Comparison of ENCODE assay signal across 30 cellular contexts in genomic region chr20:32064667-32065066, GRCh38. TPM values are rescaled to one million over a fixed set of nuclear protein-coding genes. Genes with fewer than 3 reads are reported as not detected.
A peak's percentile ranks its signal among the peaks of the same experiment; 100 is the strongest.
DNase-seq lines count a peak whose midpoint lies in the region; ATAC-seq and TF ChIP-seq lines count a peak whose summit lies in the region.
"Had no signal": no experiment of that assay in that cellular context is flagged by ENCODE, and none has a peak within 500 bp of the region (broad histone marks: within the 10 kb centered on the region; RNA-seq: fewer than 3 reads in every experiment).

No MANE protein-coding gene starts in this region.

- intact Hi-C loops in left ventricle myocardium superior (cut with micrococcal nuclease) (no loop called here), Right ventricle myocardium inferior (cut with DNase I) (no loop called here), Caco-2 (cut with micrococcal nuclease; ENCODE audit: unreplicated experiment) (no loop called here)

- H3K9me3 Mint-ChIP-seq in Caco-2 (ENCODE audit: unreplicated experiment), result no peaks in the 10 kb centered on the region
- H3K9me3 Mint-ChIP-seq: activated CD4-positive, alpha-beta T cell treated with anti-CD3 and anti-CD28 coated beads, Interleukin-2, amount 10 ng/mL, durations not matched to agents 7 days and 5 days; activated naive CD4-positive, alpha-beta T cell treated with anti-CD3 and anti-CD28 coated beads, Interleukin-2, amount 50 U/mL, for 72 hours; activated T-helper 1 cell treated with anti-CD3 and anti-CD28 coated beads, Interleukin-12 subunit alpha, Interleukin-12 subunit beta, Interleukin-2, Interleukin-4 antibody, amounts not matched to agents 30 ng/mL and 10 ng/mL and 1 ng/mL, durations not matched to agents 14 hours and 24 hours and 36 hours; endodermal cell; immature natural killer cell had no signal

- no peak overlapping the region for H3K4me3 ChIP-seq in Caco-2 (ENCODE audit: low read depth, low read length)
- H3K4me3 ChIP-seq: cardiac muscle cell, esophagus squamous epithelium, gastroesophageal sphincter, GM23248 had no signal

- no peaks in the 10 kb centered on the region for H3K4me1 ChIP-seq in Caco-2
- H3K4me1 ChIP-seq: esophagus squamous epithelium, gastroesophageal sphincter had no signal

- POLR2A ChIA-PET in Caco-2 (lab: Charles Lee), result no interaction called here

- CTCF ChIA-PET in Caco-2 (lab: Charles Lee), result interaction anchor here (0.7 kb wide), 1 partner anchor 47 kb away, joined by 3 read pairs; no protein-coding TSS in a partner anchor

- no peaks in the 10 kb centered on the region for H3K9me3 ChIP-seq in Caco-2
- H3K9me3 ChIP-seq: esophagus squamous epithelium, gastroesophageal sphincter had no signal

- no peak for TF ChIP-seq CTCF in Caco-2 (IDR thresholded peaks at IDR 0.05; ENCODE audit: insufficient read depth in 1 of 2, low read depth in 1 of 2, low read length in 1 of 2, severe bottlenecking in 1 of 2, unreplicated experiment in 1 of 2)

- no peak overlapping the region for H3K4me3 Mint-ChIP-seq in Caco-2 (ENCODE audit: unreplicated experiment)
- H3K4me3 Mint-ChIP-seq: activated CD4-positive, alpha-beta T cell treated with anti-CD3 and anti-CD28 coated beads, Interleukin-2, amount 10 ng/mL, durations not matched to agents 7 days and 5 days; activated T-helper 1 cell treated with anti-CD3 and anti-CD28 coated beads, Interleukin-12 subunit alpha, Interleukin-12 subunit beta, Interleukin-2, Interleukin-4 antibody, amounts not matched to agents 30 ng/mL and 10 ng/mL and 1 ng/mL, durations not matched to agents 14 hours and 24 hours and 36 hours; endodermal cell; immature natural killer cell; nephron had no signal

- H3K4me1 Mint-ChIP-seq in Caco-2 (ENCODE audit: low read depth, unreplicated experiment), result no peaks in the 10 kb centered on the region
- H3K4me1 Mint-ChIP-seq: endodermal cell, immature natural killer cell, nephron had no signal

- DNase-seq in left ventricle myocardium superior, result no peak
- no peak for DNase-seq in Right ventricle myocardium inferior (ENCODE audit: missing footprints)
- no peak for DNase-seq in left lobe of liver (ENCODE audit: low spot score)
- DNase-seq in Caco-2, result no peak
- DNase-seq in NCI-H82 treated with DMSO at 0.1 percent for 48 hours (lab: John Stamatoyannopoulos, UW; ENCODE audit: unreplicated experiment), result no peak
- DNase-seq in activated CD8-positive, alpha-beta memory T cell treated with anti-CD3 and anti-CD28 coated beads, Interleukin-2, amount 50 U/mL, for 4 hours, result no peak
- DNase-seq: 8988T; activated CD4-positive, alpha-beta T cell treated with anti-CD3 and anti-CD28 coated beads, Interleukin-2, amount 10 ng/mL, durations not matched to agents 7 days and 5 days; anterior cingulate cortex; cortex of kidney; endodermal cell; esophagus squamous epithelium; GF-D8; GM23248; hippocampal formation; immature natural killer cell; Kasumi-1; NCI-H1694 treated with DMSO at 0.1 percent for 48 hours; NCI-H524 treated with DMSO at 0.1 percent for 48 hours; trophoblast cell; WERI-Rb-1 had no signal

- no peaks in the 10 kb centered on the region for H3K36me3 ChIP-seq in Caco-2 (ENCODE audit: control insufficient read depth, insufficient read depth, low read length)
- H3K36me3 ChIP-seq: cardiac muscle cell, esophagus squamous epithelium, gastroesophageal sphincter, WERI-Rb-1 had no signal

- ATAC-seq in left ventricle myocardium superior (peak; percentile 26), Right ventricle myocardium inferior (no peak), HG02798 (IDR thresholded peaks at IDR 0.05; ENCODE audit: poor library complexity, unreplicated experiment) (peak; percentile 29), left lobe of liver (peak; percentile 34), HG02759 (IDR thresholded peaks at IDR 0.05; ENCODE audit: unreplicated experiment) (no peak)
- ATAC-seq: activated naive CD4-positive, alpha-beta T cell treated with anti-CD3 and anti-CD28 coated beads, Interleukin-2, amount 50 U/mL, for 72 hours; gastroesophageal sphincter had no signal

- no TSS peak for BruUV-seq in Caco-2 (replicated peaks; lab: Mats Ljungman, UMichigan)

- H3K27ac Mint-ChIP-seq in Caco-2 (ENCODE audit: unreplicated experiment), result no peak overlapping the region
- H3K27ac Mint-ChIP-seq: activated CD4-positive, alpha-beta T cell treated with anti-CD3 and anti-CD28 coated beads, Interleukin-2, amount 10 ng/mL, durations not matched to agents 7 days and 5 days; activated naive CD4-positive, alpha-beta T cell treated with anti-CD3 and anti-CD28 coated beads, Interleukin-2, amount 50 U/mL, for 72 hours; activated T-helper 1 cell treated with anti-CD3 and anti-CD28 coated beads, Interleukin-12 subunit alpha, Interleukin-12 subunit beta, Interleukin-2, Interleukin-4 antibody, amounts not matched to agents 30 ng/mL and 10 ng/mL and 1 ng/mL, durations not matched to agents 14 hours and 24 hours and 36 hours; endodermal cell; immature natural killer cell; nephron; progenitor cell of endocrine pancreas had no signal

- H3K27me3 Mint-ChIP-seq in Caco-2 (ENCODE audit: insufficient read depth, unreplicated experiment), result peaks cover 19% of the 10 kb centered on the region

- no peaks in the 10 kb centered on the region for H3K36me3 Mint-ChIP-seq in Caco-2 (ENCODE audit: insufficient read depth, unreplicated experiment)
- H3K36me3 Mint-ChIP-seq: activated naive CD4-positive, alpha-beta T cell treated with anti-CD3 and anti-CD28 coated beads, Interleukin-2, amount 50 U/mL, for 72 hours; immature natural killer cell had no signal

- H3K27me3 ChIP-seq in Caco-2 (replicated peaks; ENCODE audit: control insufficient read depth, insufficient read depth, low read length), result no peaks in the 10 kb centered on the region; the same call in 1 of the 2 replicates

RNA-seq across cellular contexts. Expression of gene HCK, which starts 12.6 kb away (rescaled TPM):
- total RNA-seq in left ventricle myocardium superior (4.4 TPM), Right ventricle myocardium inferior (7.0 TPM), left lobe of liver (3.7 TPM), Caco-2 (2022) (not detected in 2 replicates)
- total RNA-seq: activated CD4-positive, alpha-beta T cell treated with anti-CD3 and anti-CD28 coated beads, Interleukin-2, amount 10 ng/mL, durations not matched to agents 7 days and 5 days; cardiac muscle cell; GM23248; progenitor cell of endocrine pancreas; RPMI7951 had no signal

RNA-seq across cellular contexts. Expression of gene TM9SF4, which starts 44.8 kb away (rescaled TPM):
- 25.6 TPM for total RNA-seq in left ventricle myocardium superior
- total RNA-seq in Right ventricle myocardium inferior, result 25.3 TPM
- 25.3 TPM for total RNA-seq in left lobe of liver
- 130 and 138 TPM in 2 replicates for total RNA-seq in Caco-2 (2022)

RNA-seq across cellular contexts. Expression of gene CCM2L, which starts 54.4 kb away (rescaled TPM):
- 9.2 TPM for total RNA-seq in left ventricle myocardium superior
- total RNA-seq in Right ventricle myocardium inferior, result 10.3 TPM
- total RNA-seq in left lobe of liver, result 1.5 TPM
- 0.16 and 0.32 TPM in 2 replicates for total RNA-seq in Caco-2 (2022)
- total RNA-seq: activated CD4-positive, alpha-beta T cell treated with anti-CD3 and anti-CD28 coated beads, Interleukin-2, amount 10 ng/mL, durations not matched to agents 7 days and 5 days; activated naive CD4-positive, alpha-beta T cell treated with anti-CD3 and anti-CD28 coated beads, Interleukin-2, amount 50 U/mL, for 72 hours; activated T-helper 1 cell treated with anti-CD3 and anti-CD28 coated beads, Interleukin-12 subunit alpha, Interleukin-12 subunit beta, Interleukin-2, Interleukin-4 antibody, amounts not matched to agents 30 ng/mL and 10 ng/mL and 1 ng/mL, durations not matched to agents 14 hours and 24 hours and 36 hours; GM23248; RPMI7951 had no signal

Comparison
In these comparisons a context has a peak if more than half of its experiments do, and no peak if none do; other contexts are left out.
1. ATAC-seq: peak in left ventricle myocardium superior (single experiment), HG02798 (single experiment) and left lobe of liver (single experiment); none in Right ventricle myocardium inferior (single experiment) and HG02759 (single experiment).